ENCODE assay signal across 8 cellular contexts in genomic region chr10:32445740-32446615, GRCh38. TPM values are rescaled to one million over a fixed set of nuclear protein-coding genes. Genes with fewer than 3 reads are reported as not detected.
DNase-seq lines count a peak whose midpoint lies in the region; ATAC-seq, FAIRE-seq and TF ChIP-seq lines count a peak whose summit lies in the region.

TSS of gene CCDC7 (plus strand) at chr10:32446140. CDS start at chr10:32451643, 5,503 bp downstream.

- H3K4me1 Mint-ChIP-seq in WTC11: peaks cover 9% of the 10 kb centered on the region

- peak within 1 kb of the TSS; percentile 83 for H3K4me3 Mint-ChIP-seq in WTC11

- FAIRE-seq in islet of Langerhans (lab: Jason Lieb, UNC): peak; percentile 45

- POLR2A ChIA-PET in WTC11 (lab: Charles Lee): no interaction called here

- H3K9me3 Mint-ChIP-seq in WTC11: peaks cover 5% of the 10 kb centered on the region

- H3K27ac Mint-ChIP-seq in WTC11: peak within 1 kb of the TSS; percentile 94

- peaks cover 3% of the 10 kb centered on the region; the same call in 1 of the 2 replicates for H3K36me3 Mint-ChIP-seq in WTC11

- CTCF ChIA-PET in WTC11 (lab: Charles Lee): interaction anchor here (0.9 kb wide), 1 partner anchor 82 kb away, joined by 3 read pairs; no protein-coding TSS in a partner anchor

- ATAC-seq in GM18873 (IDR thresholded peaks at IDR 0.05; ENCODE audit: low FRiP score, unreplicated experiment): peak; percentile 91
- peak; percentile 98 for ATAC-seq in HG03139 (IDR thresholded peaks at IDR 0.05; ENCODE audit: unreplicated experiment)
- ATAC-seq in WTC11: peak; percentile 95

- TF ChIP-seq CTCF in WTC11 (IDR thresholded peaks at IDR 0.05): no peak

- H3K27me3 Mint-ChIP-seq in WTC11 (ENCODE audit: low read depth): peaks cover 10% of the 10 kb centered on the region

- peak; percentile 89 for DNase-seq in AG08395 (ENCODE audit: low spot score)
- DNase-seq in NCI-H2196 treated with DMSO at 0.1 percent for 48 hours (lab: John Stamatoyannopoulos, UW; ENCODE audit: unreplicated experiment): peak; percentile 31
- DNase-seq in WTC11 (ENCODE audit: low spot score): peak; percentile 71
- peak in 60 of 61 donors; percentile 12 to 88 (median 72) for DNase-seq in caudate nucleus (lab: John Stamatoyannopoulos, UW)
- peak; percentile 81 for DNase-seq in stimulated activated CD4-positive, alpha-beta T cell treated with anti-CD3 and anti-CD28 coated beads, Interleukin-12 subunit alpha, Interleukin-12 subunit beta, amount 100 ng/mL, for 4 hours

- H3K27ac ChIP-seq in caudate nucleus (ENCODE audit: low read depth, low read length): peak within 1 kb of the TSS; percentile 97

TF ChIP-seq in WTC11, 78 proteins besides CTCF, POLR2A, EP300 and RAD21:
- TF ChIP-seq SP1 (CRISPR knock-in tag; conservative IDR thresholded peaks at IDR 0.05): peak; percentile 15; the same call in 1 of the 2 replicates
- TF ChIP-seq MAX (CRISPR knock-in tag; IDR thresholded peaks at IDR 0.05): peak; percentile 59; the same call in 1 of the 2 replicates
- TF ChIP-seq JUN (CRISPR knock-in tag; IDR thresholded peaks at IDR 0.05): no peak
- TF ChIP-seq ATF2 (CRISPR knock-in tag; IDR thresholded peaks at IDR 0.05; ENCODE audit: borderline replicate concordance, low read depth): no peak
- 0 out of 2 replicates have a peak, but pooled peaks have one; percentile 82 for TF ChIP-seq ETV6 (CRISPR knock-in tag; IDR thresholded peaks at IDR 0.05)
- TF ChIP-seq IRF2 (CRISPR knock-in tag; IDR thresholded peaks at IDR 0.05; ENCODE audit: borderline replicate concordance, low read depth): no peak
- no peak for TF ChIP-seq ERG (CRISPR knock-in tag; IDR thresholded peaks at IDR 0.05)
- 0 out of 2 replicates have a peak, but pooled peaks have one; percentile 40 for TF ChIP-seq KAT7 (CRISPR knock-in tag; IDR thresholded peaks at IDR 0.05; ENCODE audit: borderline replicate concordance)
- 0 out of 2 replicates have a peak, but pooled peaks have one; percentile 53 for TF ChIP-seq CREM (CRISPR knock-in tag; IDR thresholded peaks at IDR 0.05)
- TF ChIP-seq HMGXB4 (CRISPR knock-in tag; IDR thresholded peaks at IDR 0.05): peak; percentile 51; the same call in 1 of the 2 replicates
- TF ChIP-seq E2F5 (CRISPR knock-in tag; IDR thresholded peaks at IDR 0.05): 0 out of 2 replicates have a peak, but pooled peaks have one; percentile 30
- peak; percentile 62 for TF ChIP-seq ZNF423 (CRISPR knock-in tag; IDR thresholded peaks at IDR 0.05)

RNA-seq across cellular contexts. Expression of gene CCDC7, which starts in this region (rescaled TPM):
- total RNA-seq in WTC11 (2021): 1.7 to 1.9 TPM (median 1.8 TPM) in 3 replicates

Comparison
In these comparisons a context has a peak if more than half of its experiments do, and no peak if none do; other contexts are left out.
1. Peak in every context shown above with its lines: DNase-seq, ATAC-seq and H3K27ac ChIP-seq.
2. DNase-seq: peak in every context shown above with its lines; median percentile 89 in AG08395; 81 in stimulated activated CD4-positive, alpha-beta T cell treated with anti-CD3 and anti-CD28 coated beads, Interleukin-12 subunit alpha, Interleukin-12 subunit beta, amount 100 ng/mL, for 4 hours; 72 in caudate nucleus; 71 in WTC11; 31 in NCI-H2196 treated with DMSO at 0.1 percent for 48 hours.